ENCODE assay signal across 7 cellular contexts in the genomic region with DNA sequence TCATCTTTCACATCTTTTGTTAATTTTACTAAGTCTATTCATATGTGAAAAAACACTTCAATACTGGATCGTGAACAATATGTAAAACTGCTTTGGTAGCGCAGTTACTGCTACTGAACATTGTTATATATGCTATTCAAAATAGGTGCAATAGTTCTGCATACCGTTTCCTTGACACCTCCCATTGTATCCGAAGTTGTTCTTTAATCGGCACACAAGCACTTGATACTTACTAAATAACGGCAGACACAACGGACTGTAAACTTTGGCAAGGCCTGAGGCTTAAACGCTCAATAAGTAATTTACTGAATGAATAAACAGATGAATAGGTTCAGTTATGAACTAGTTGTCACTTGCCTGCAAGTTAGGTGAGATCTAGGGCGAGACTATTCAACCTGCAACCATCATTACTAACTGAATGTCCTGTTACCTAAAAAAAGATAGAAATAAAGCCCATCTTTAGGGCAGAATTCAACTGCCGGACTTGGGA. TPM values are rescaled to one million over a fixed set of nuclear protein-coding genes. Genes with fewer than 3 reads are reported as not detected.
DNase-seq lines count a peak whose midpoint lies in the region; ATAC-seq, FAIRE-seq and TF ChIP-seq lines count a peak whose summit lies in the region.

No MANE protein-coding gene starts in this region.

- 4% methylated on average over 10 of the region's 10 CpGs for WGBS in HepG2 (ENCODE audit: low lambda C conversion rate)

- BruUV-seq in HepG2 (replicated peaks; lab: Mats Ljungman, UMichigan) = TSS peak; percentile 81

- no peak for TF ChIP-seq EP300 in HepG2 (IDR thresholded peaks at IDR 0.05; ENCODE audit: low read depth in 2 of 2, low read length in 2 of 2)
- no peak for TF ChIP-seq EP300 in HepG2 (CRISPR knock-in tag; IDR thresholded peaks at IDR 0.05; ENCODE audit: borderline replicate concordance)

- in situ Hi-C loops in HepG2 (cut with HindIII; ENCODE audit: extremely low pct_ligation_motif_present, low pct_unique_long_range_greater_than_20kb) = no loop called here

- ATAC-seq in GM19023 (IDR thresholded peaks at IDR 0.05; ENCODE audit: unreplicated experiment) (peak; percentile 0), HG03103 (IDR thresholded peaks at IDR 0.05; ENCODE audit: low read depth, unreplicated experiment) (peak; percentile 1), HepG2 (no peak), upper lobe of right lung (no peak)

- TF ChIP-seq CTCF in HepG2 (CRISPR knock-in tag; IDR thresholded peaks at IDR 0.05) (no peak), upper lobe of right lung (IDR thresholded peaks at IDR 0.05) (no peak)

- peaks cover 3 to 34% of the 10 kb centered on the region in 2 experiments; a peak in 4 of 5 replicates for H3K36me3 ChIP-seq in HepG2 (replicated peaks in 1 of 2; ENCODE audit: control insufficient read depth in 1 of 2, insufficient read depth in 2 of 2, low read length in 2 of 2)
- H3K36me3 ChIP-seq in upper lobe of right lung = peaks cover 29% of the 10 kb centered on the region

- H3K9me3 ChIP-seq in HepG2 (ENCODE audit: low read length) (peaks cover 15% of the 10 kb centered on the region), upper lobe of right lung (peaks cover 5% of the 10 kb centered on the region)

- TF ChIP-seq POLR2A in HepG2 (IDR thresholded peaks at IDR 0.05; ENCODE audit: insufficient read depth in 1 of 2, low read depth in 2 of 2, low read length in 2 of 2) = no peak

- peak overlapping the region; percentile 72 for H3K4me2 ChIP-seq in HepG2 (ENCODE audit: low read depth, low read length)

- POLR2A ChIA-PET in HepG2 (lab: Yijun Ruan, JAX) = interaction anchor here (0.9 to 2.0 kb wide), 12 partner anchors 10 to 1872 kb away, joined by 3 to 10 read pairs (median 4); a partner anchor contains a TSS

- intact Hi-C loops in HepG2 (cut with micrococcal nuclease; ENCODE audit: unreplicated experiment) = loop anchor here (10.0 kb wide), 1 partner anchor 923 kb away; no protein-coding TSS in a partner anchor
- intact Hi-C loops in upper lobe of right lung (cut with DNase I) = no loop called here

- H3K4me3 ChIP-seq in HepG2 (replicated peaks in 1 of 3; ENCODE audit: insufficient read depth in 1 of 3, low read depth in 2 of 3, low read length in 3 of 3) (peak overlapping the region; percentile 71 to 91 (median 85)), upper lobe of right lung (peak overlapping the region; percentile 94)

- peaks cover 6% of the 10 kb centered on the region; the same call in 1 of the 2 replicates for H4K20me1 ChIP-seq in HepG2 (ENCODE audit: insufficient read depth, low read length)

- peaks cover 76% of the 10 kb centered on the region for H3K79me2 ChIP-seq in HepG2 (ENCODE audit: insufficient read depth, low read length)

- peak overlapping the region; percentile 92 for H2AFZ ChIP-seq in HepG2 (ENCODE audit: low read length)

- peak overlapping the region; percentile 94 for H3K9ac ChIP-seq in HepG2 (ENCODE audit: insufficient read depth, low read depth, low read length)

- H3K4me1 ChIP-seq in HepG2 (ENCODE audit: insufficient read depth, low read length) (peaks cover 34% of the 10 kb centered on the region), upper lobe of right lung (peaks cover 29% of the 10 kb centered on the region)

- no peak for TF ChIP-seq RAD21 in HepG2 (CRISPR knock-in tag; IDR thresholded peaks at IDR 0.05)

- CTCF ChIA-PET in HepG2 (lab: Yijun Ruan, JAX; ENCODE audit: low intra/inter-chr PET ratio, low total read pairs) = no interaction called here

- FAIRE-seq in HepG2 (lab: Jason Lieb, UNC) = no peak

- peak overlapping the region; percentile 86 for H3K27ac ChIP-seq in angular gyrus (ENCODE audit: low read depth, low read length)
- H3K27ac ChIP-seq in HepG2 (ENCODE audit: extremely low read length, insufficient read depth, low read length) = peak overlapping the region; percentile 96
- H3K27ac ChIP-seq in upper lobe of right lung = peak overlapping the region; percentile 96

- no peak for DNase-seq in HepG2 (ENCODE audit: low spot score)
- DNase-seq in upper lobe of right lung = no peak
- DNase-seq in NCI-H446 treated with DMSO at 0.1 percent for 48 hours (lab: John Stamatoyannopoulos, UW) = no peak
- no peak for DNase-seq in COR-L47 (lab: John Stamatoyannopoulos, UW)

- no peaks in the 10 kb centered on the region; a peak in 1 of 5 replicates for H3K27me3 ChIP-seq in HepG2 (ENCODE audit: control insufficient read depth in 1 of 2, insufficient read depth in 2 of 2, low read length in 2 of 2)
- no peaks in the 10 kb centered on the region for H3K27me3 ChIP-seq in upper lobe of right lung

TF ChIP-seq in HepG2, 621 proteins besides CTCF, POLR2A, EP300 and RAD21 (continues in another document):
- TF ChIP-seq ZNF841 (CRISPR knock-in tag; IDR thresholded peaks at IDR 0.05; ENCODE audit: borderline replicate concordance) (no peak), ZNF780A (CRISPR knock-in tag; IDR thresholded peaks at IDR 0.05) (0 out of 2 replicates have a peak, but pooled peaks have one; percentile 8), MYNN (CRISPR knock-in tag; IDR thresholded peaks at IDR 0.05; ENCODE audit: low read depth) (no peak), SOX5 (CRISPR knock-in tag; IDR thresholded peaks at IDR 0.05; ENCODE audit: borderline replicate concordance) (no peak), ZKSCAN1 (IDR thresholded peaks at IDR 0.05; ENCODE audit: low read length) (no peak), ZSCAN30 (CRISPR knock-in tag; IDR thresholded peaks at IDR 0.05) (no peak), KDM5B (CRISPR knock-in tag; IDR thresholded peaks at IDR 0.05; ENCODE audit: borderline replicate concordance) (no peak), SIX1 (CRISPR knock-in tag; IDR thresholded peaks at IDR 0.05; ENCODE audit: borderline replicate concordance) (no peak), NR2F2 (IDR thresholded peaks at IDR 0.05; ENCODE audit: borderline replicate concordance, low read depth) (no peak)
- TF ChIP-seq, protein P1, sequence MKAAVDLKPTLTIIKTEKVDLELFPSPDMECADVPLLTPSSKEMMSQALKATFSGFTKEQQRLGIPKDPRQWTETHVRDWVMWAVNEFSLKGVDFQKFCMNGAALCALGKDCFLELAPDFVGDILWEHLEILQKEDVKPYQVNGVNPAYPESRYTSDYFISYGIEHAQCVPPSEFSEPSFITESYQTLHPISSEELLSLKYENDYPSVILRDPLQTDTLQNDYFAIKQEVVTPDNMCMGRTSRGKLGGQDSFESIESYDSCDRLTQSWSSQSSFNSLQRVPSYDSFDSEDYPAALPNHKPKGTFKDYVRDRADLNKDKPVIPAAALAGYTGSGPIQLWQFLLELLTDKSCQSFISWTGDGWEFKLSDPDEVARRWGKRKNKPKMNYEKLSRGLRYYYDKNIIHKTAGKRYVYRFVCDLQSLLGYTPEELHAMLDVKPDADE (CRISPR knock-in tag; IDR thresholded peaks at IDR 0.05) = no peak

RNA-seq across cellular contexts. Expression of a gene that starts 0.6 kb away (rescaled TPM):
- total RNA-seq in HepG2 (2016; rRNA removed; fragmentation: Illumina TruSeq; extraction: Trizol) = 32.7 and 37.8 TPM in 2 replicates
- 14.9 and 19.5 TPM in 2 replicates for total RNA-seq in HepG2 (2016; cell fraction: cytosol; rRNA removed; fragmentation: Illumina TruSeq; extraction: Trizol; ENCODE audit: low read depth)
- 31.2 and 41.0 TPM in 2 replicates for total RNA-seq in HepG2 (2016; cell fraction: insoluble cytoplasmic fraction; rRNA removed; fragmentation: Illumina TruSeq; extraction: Trizol)
- total RNA-seq in HepG2 (2016; cell fraction: membrane; rRNA removed; fragmentation: Illumina TruSeq; extraction: Trizol) = 14.4 and 18.0 TPM in 2 replicates
- 29.5 and 32.6 TPM in 2 replicates for total RNA-seq in HepG2 (2016; cell fraction: nucleus; rRNA removed; fragmentation: Illumina TruSeq; extraction: Trizol)
- 16.8 and 21.9 TPM in 2 replicates for polyA plus RNA-seq in HepG2 (2011; rRNA removed)
- 11.0 and 15.0 TPM in 2 replicates for polyA plus RNA-seq in HepG2 (2011; cell fraction: cytosol; rRNA removed)
- 8.3 and 8.9 TPM in 2 replicates for polyA plus RNA-seq in HepG2 (2011; cell fraction: nucleus; rRNA removed)
- 14.6 and 14.9 TPM in 2 replicates for polyA plus RNA-seq in HepG2 (2012)
- polyA plus RNA-seq in HepG2 (2016; cell fraction: cytosol; fragmentation: Illumina TruSeq; extraction: Trizol; ENCODE audit: low read depth) = 6.7 and 8.5 TPM in 2 replicates
- 40.9 and 44.2 TPM in 2 replicates for polyA plus RNA-seq in HepG2 (2016; cell fraction: insoluble cytoplasmic fraction; fragmentation: Illumina TruSeq; extraction: Trizol; ENCODE audit: low read depth)
- 9.6 and 10.1 TPM in 2 replicates for polyA plus RNA-seq in HepG2 (2016; cell fraction: membrane; fragmentation: Illumina TruSeq; extraction: Trizol; ENCODE audit: low read depth)
- polyA plus RNA-seq in HepG2 (2016; cell fraction: nucleus; fragmentation: Illumina TruSeq; extraction: Trizol; ENCODE audit: insufficient read depth, low read depth) = 24.6 and 26.7 TPM in 2 replicates
- polyA minus RNA-seq in HepG2 (2011; rRNA and poly(A)+ RNA removed; ENCODE audit: low replicate concordance) = 11.6 and 12.2 TPM in 2 replicates
- 6.0 and 6.2 TPM in 2 replicates for polyA minus RNA-seq in HepG2 (2011; cell fraction: cytosol; rRNA and poly(A)+ RNA removed)
- 47.3 and 50.1 TPM in 2 replicates for polyA minus RNA-seq in HepG2 (2011; cell fraction: nucleus; rRNA and poly(A)+ RNA removed)
- total RNA-seq in upper lobe of right lung = 17.5 TPM

RNA-seq across cellular contexts. Expression of a gene that starts 0.7 kb away (rescaled TPM):
- total RNA-seq in HepG2 (2016; rRNA removed; fragmentation: Illumina TruSeq; extraction: Trizol) (139 and 226 TPM in 2 replicates), upper lobe of right lung (41.2 TPM)
- total RNA-seq in HepG2 (2016; cell fraction: cytosol; rRNA removed; fragmentation: Illumina TruSeq; extraction: Trizol; ENCODE audit: low read depth) = 12.4 and 15.6 TPM in 2 replicates
- 135 and 236 TPM in 2 replicates for total RNA-seq in HepG2 (2016; cell fraction: insoluble cytoplasmic fraction; rRNA removed; fragmentation: Illumina TruSeq; extraction: Trizol)
- 35.0 and 36.7 TPM in 2 replicates for total RNA-seq in HepG2 (2016; cell fraction: membrane; rRNA removed; fragmentation: Illumina TruSeq; extraction: Trizol)
- total RNA-seq in HepG2 (2016; cell fraction: nucleus; rRNA removed; fragmentation: Illumina TruSeq; extraction: Trizol) = 101 TPM in 2 replicates
- polyA plus RNA-seq in HepG2 (2011; rRNA removed) = 50.4 and 50.8 TPM in 2 replicates
- 29.9 and 40.2 TPM in 2 replicates for polyA plus RNA-seq in HepG2 (2011; cell fraction: cytosol; rRNA removed)
- polyA plus RNA-seq in HepG2 (2011; cell fraction: nucleus; rRNA removed) = 46.4 and 64.4 TPM in 2 replicates
- polyA plus RNA-seq in HepG2 (2012) = 51.4 and 68.4 TPM in 2 replicates
- polyA plus RNA-seq in HepG2 (2016; cell fraction: cytosol; fragmentation: Illumina TruSeq; extraction: Trizol; ENCODE audit: low read depth) = 3.5 and 3.9 TPM in 2 replicates
- polyA plus RNA-seq in HepG2 (2016; cell fraction: insoluble cytoplasmic fraction; fragmentation: Illumina TruSeq; extraction: Trizol; ENCODE audit: low read depth) = 137 and 143 TPM in 2 replicates
- polyA plus RNA-seq in HepG2 (2016; cell fraction: membrane; fragmentation: Illumina TruSeq; extraction: Trizol; ENCODE audit: low read depth) = 12.4 and 15.0 TPM in 2 replicates
- polyA plus RNA-seq in HepG2 (2016; cell fraction: nucleus; fragmentation: Illumina TruSeq; extraction: Trizol; ENCODE audit: insufficient read depth, low read depth) = 82.6 and 86.1 TPM in 2 replicates
- polyA minus RNA-seq in HepG2 (2011; rRNA and poly(A)+ RNA removed; ENCODE audit: low replicate concordance) = 44.6 and 47.2 TPM in 2 replicates
- polyA minus RNA-seq in HepG2 (2011; cell fraction: cytosol; rRNA and poly(A)+ RNA removed) = 35.7 and 42.2 TPM in 2 replicates
- polyA minus RNA-seq in HepG2 (2011; cell fraction: nucleus; rRNA and poly(A)+ RNA removed) = 80.1 and 90.1 TPM in 2 replicates

Comparison
In these comparisons a context has a peak if more than half of its experiments do, and no peak if none do; other contexts are left out.
1. ATAC-seq: peak in GM19023 (single experiment) and HG03103 (single experiment); none in HepG2 (single experiment) and upper lobe of right lung (single experiment).
2. Peak in every context shown above with its lines, with median percentiles within 50 percentile points of each other: H3K27ac ChIP-seq.